1 cellular context compared by ENCODE assay signal in genomic region chr6:44234101-44235090, GRCh38.
A peak's percentile ranks its signal among the peaks of the same experiment; 100 is the strongest.
TF ChIP-seq lines count a peak whose summit lies in the region.

No MANE protein-coding gene starts in this region.

TF ChIP-seq in HepG2, 621 proteins besides CTCF, POLR2A, EP300 and RAD21 (continued from another document and continues in another):
- no peak for TF ChIP-seq ZNF609 (CRISPR knock-in tag; IDR thresholded peaks at IDR 0.05; ENCODE audit: borderline replicate concordance)
- no peak for TF ChIP-seq LRRFIP1 (CRISPR knock-in tag; conservative IDR thresholded peaks at IDR 0.05)
- no peak for TF ChIP-seq SP1 (IDR thresholded peaks at IDR 0.05)
- TF ChIP-seq SP1 (CRISPR knock-in tag; IDR thresholded peaks at IDR 0.05): peak; percentile 29; the same call in 1 of the 2 replicates
- no peak for TF ChIP-seq CC2D1A (CRISPR knock-in tag; IDR thresholded peaks at IDR 0.05)
- peak; percentile 33 for TF ChIP-seq RBM39 (IDR thresholded peaks at IDR 0.05; ENCODE audit: low read depth, low read length, poor library complexity, severe bottlenecking)
- TF ChIP-seq CBX1 (IDR thresholded peaks at IDR 0.05; ENCODE audit: low read depth): no peak
- no peak for TF ChIP-seq SP4 (CRISPR knock-in tag; IDR thresholded peaks at IDR 0.05)
- no peak for TF ChIP-seq THAP7 (CRISPR knock-in tag; IDR thresholded peaks at IDR 0.05)
- no peak for TF ChIP-seq ZNF142 (CRISPR knock-in tag; IDR thresholded peaks at IDR 0.05)
- TF ChIP-seq SAP130 (CRISPR knock-in tag; IDR thresholded peaks at IDR 0.05; ENCODE audit: low read depth): peak; percentile 72
- no peak for TF ChIP-seq ZNF549 (CRISPR knock-in tag; IDR thresholded peaks at IDR 0.05)
- TF ChIP-seq SCMH1 (CRISPR knock-in tag; IDR thresholded peaks at IDR 0.05; ENCODE audit: borderline replicate concordance): no peak
- TF ChIP-seq ARID3A (IDR thresholded peaks at IDR 0.05; ENCODE audit: low read depth, low read length): no peak
- TF ChIP-seq KDM4B (CRISPR knock-in tag; IDR thresholded peaks at IDR 0.05): no peak; the same call in 1 of the 2 replicates
- 0 out of 2 replicates have a peak, but pooled peaks have one; percentile 74 for TF ChIP-seq ZNF414 (CRISPR knock-in tag; IDR thresholded peaks at IDR 0.05)
- TF ChIP-seq ISL2 (CRISPR knock-in tag; IDR thresholded peaks at IDR 0.05): peak; percentile 50; the same call in 1 of the 2 replicates
- no peak for TF ChIP-seq ZNF451 (CRISPR knock-in tag; IDR thresholded peaks at IDR 0.05)
- no peak for TF ChIP-seq ZIK1 (CRISPR knock-in tag; IDR thresholded peaks at IDR 0.05; ENCODE audit: borderline replicate concordance, low read depth)
- TF ChIP-seq MYPOP (CRISPR knock-in tag; IDR thresholded peaks at IDR 0.05): no peak
- TF ChIP-seq STAT6 (CRISPR knock-in tag; IDR thresholded peaks at IDR 0.05; ENCODE audit: borderline replicate concordance): no peak
- TF ChIP-seq IRF2 (CRISPR knock-in tag; IDR thresholded peaks at IDR 0.05): 0 out of 2 replicates have a peak, but pooled peaks have one; percentile 50
- TF ChIP-seq CREB3 (CRISPR knock-in tag; IDR thresholded peaks at IDR 0.05): no peak
- TF ChIP-seq ZNF274 (CRISPR knock-in tag; IDR thresholded peaks at IDR 0.05): no peak
- TF ChIP-seq ATM (IDR thresholded peaks at IDR 0.05; ENCODE audit: borderline replicate concordance): no peak
- TF ChIP-seq ZNF878 (CRISPR knock-in tag; IDR thresholded peaks at IDR 0.05): no peak
- peak; percentile 68; the same call in 1 of the 2 replicates for TF ChIP-seq ZNF772 (CRISPR knock-in tag; IDR thresholded peaks at IDR 0.05)
